Comparison of ENCODE assay signal across 21 cellular contexts in the genomic region with DNA sequence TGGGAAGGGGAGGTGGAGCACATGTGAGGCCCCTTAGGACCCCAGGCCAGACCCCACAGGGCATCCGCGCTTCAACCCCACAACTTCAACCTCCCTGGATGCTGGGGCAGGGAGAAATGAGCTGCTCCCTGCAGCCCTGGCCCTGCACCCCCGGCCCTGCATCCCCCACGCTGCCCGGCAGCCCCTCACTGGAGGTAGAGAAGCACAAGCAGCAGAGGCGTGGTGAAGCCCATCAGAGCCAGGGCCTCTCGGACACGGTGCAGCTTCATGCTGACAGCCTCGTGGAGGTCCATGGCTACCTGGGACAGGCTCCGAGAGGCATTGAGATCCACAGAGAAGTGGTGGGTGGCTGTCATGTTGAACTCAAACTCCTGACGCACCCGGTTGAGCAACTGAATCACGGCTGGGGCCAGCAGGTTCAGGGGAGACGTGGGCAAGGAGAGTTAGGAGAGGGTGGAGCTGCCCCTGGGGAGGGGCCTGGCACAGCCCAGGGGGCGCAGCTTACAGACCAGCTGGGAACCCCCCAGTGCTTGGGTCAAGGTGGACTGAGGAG. TPM values are rescaled to one million over a fixed set of nuclear protein-coding genes. Genes with fewer than 3 reads are reported as not detected.
A peak's percentile ranks its signal among the peaks of the same experiment; 100 is the strongest.
DNase-seq lines count a peak whose midpoint lies in the region; ATAC-seq and TF ChIP-seq lines count a peak whose summit lies in the region.
"Had no signal": no experiment of that assay in that cellular context is flagged by ENCODE, and none has a peak within 500 bp of the region (broad histone marks: within the 10 kb centered on the region; RNA-seq: fewer than 3 reads in every experiment).

No MANE protein-coding gene starts in this region.

- H3K36me3 ChIP-seq in gastroesophageal sphincter (no peaks in the 10 kb centered on the region), mesenchymal stem cell (ENCODE audit: control insufficient read depth in 1 of 2, insufficient read depth in 2 of 2, low read depth in 1 of 2, low read length in 2 of 2) (no peaks in the 10 kb centered on the region)
- H3K36me3 ChIP-seq: BLaER1, HAP-1 had no signal

- no peak overlapping the region for H3K27ac ChIP-seq in gastroesophageal sphincter
- no peak overlapping the region for H3K27ac ChIP-seq in mesenchymal stem cell (ENCODE audit: low read length, poor library complexity, severe bottlenecking)
- H3K27ac ChIP-seq: 22Rv1, BLaER1, C4-2B had no signal

- no peak overlapping the region for H3K23ac ChIP-seq in mesenchymal stem cell (ENCODE audit: low read length in 2 of 2)

- no peak overlapping the region for H2BK120ac ChIP-seq in mesenchymal stem cell (ENCODE audit: low read depth, low read length)

- no peak overlapping the region for H3K27ac Mint-ChIP-seq in activated CD8-positive, alpha-beta memory T cell treated with anti-CD3 and anti-CD28 coated beads, Interleukin-2, amount 10 ng/mL, durations not matched to agents 7 days and 5 days
- H3K27ac Mint-ChIP-seq: B cell; CD8-positive, alpha-beta T cell had no signal

- no peaks in the 10 kb centered on the region for H3K36me3 Mint-ChIP-seq in activated CD8-positive, alpha-beta memory T cell treated with anti-CD3 and anti-CD28 coated beads, Interleukin-2, amount 10 ng/mL, durations not matched to agents 7 days and 5 days
- H3K36me3 Mint-ChIP-seq: CD4-positive, CD25-positive, alpha-beta regulatory T cell; CD8-positive, alpha-beta T cell had no signal

- H3K27me3 Mint-ChIP-seq in activated CD8-positive, alpha-beta memory T cell treated with anti-CD3 and anti-CD28 coated beads, Interleukin-2, amount 10 ng/mL, durations not matched to agents 7 days and 5 days, result peaks cover 11% of the 10 kb centered on the region

- H3K4me3 ChIP-seq in gastroesophageal sphincter, result no peak overlapping the region
- H3K4me3 ChIP-seq in mesenchymal stem cell (ENCODE audit: insufficient read depth in 1 of 2, low read depth in 1 of 2, low read length in 2 of 2), result peak overlapping the region in 1 of 2 experiments; percentile 29
- H3K4me3 ChIP-seq: BLaER1, HAP-1 had no signal

- TF ChIP-seq CTCF in gastroesophageal sphincter (IDR thresholded peaks at IDR 0.05) (no peak), GM20000 (IDR thresholded peaks at IDR 0.05; ENCODE audit: extremely low read depth, missing control alignments) (no peak)

- H2BK5ac ChIP-seq in mesenchymal stem cell (ENCODE audit: low read depth, low read length, poor library complexity, severe bottlenecking), result no peak overlapping the region

- CTCF ChIA-PET in activated CD8-positive, alpha-beta memory T cell treated with anti-CD3 and anti-CD28 coated beads, Interleukin-2, amount 10 ng/mL, durations not matched to agents 7 days and 5 days (lab: Charles Lee), result interaction anchor here (1.6 to 3.8 kb wide), 2 partner anchors 13 to 14 kb away, joined by 6 to 12 read pairs; no protein-coding TSS in a partner anchor

- H3K27me3 ChIP-seq in gastroesophageal sphincter (no peaks in the 10 kb centered on the region), mesenchymal stem cell (ENCODE audit: control insufficient read depth in 1 of 2, insufficient read depth in 1 of 2, low read length in 2 of 2) (peaks cover 0 to 25% of the 10 kb centered on the region in 2 experiments)
- H3K27me3 ChIP-seq: BLaER1 had no signal

- H4K8ac ChIP-seq in mesenchymal stem cell (ENCODE audit: low read length), result no peak overlapping the region

- no peaks in the 10 kb centered on the region for H3K4me1 Mint-ChIP-seq in activated CD8-positive, alpha-beta memory T cell treated with anti-CD3 and anti-CD28 coated beads, Interleukin-2, amount 10 ng/mL, durations not matched to agents 7 days and 5 days
- H3K4me1 Mint-ChIP-seq: B cell; CD4-positive, CD25-positive, alpha-beta regulatory T cell had no signal

- no peak overlapping the region for H3K18ac ChIP-seq in mesenchymal stem cell (ENCODE audit: low read depth in 1 of 2, low read length in 2 of 2)

- no peak overlapping the region for H3K9ac ChIP-seq in mesenchymal stem cell (ENCODE audit: low read length)
- H3K9ac ChIP-seq: BLaER1 had no signal

- H3K9me3 ChIP-seq in gastroesophageal sphincter (no peaks in the 10 kb centered on the region), mesenchymal stem cell (ENCODE audit: control insufficient read depth, low read length) (no peaks in the 10 kb centered on the region)
- H3K9me3 ChIP-seq: BLaER1, HAP-1 had no signal

- no peaks in the 10 kb centered on the region for H3K4me1 ChIP-seq in gastroesophageal sphincter
- H3K4me1 ChIP-seq in mesenchymal stem cell (ENCODE audit: control insufficient read depth, insufficient read depth, low read depth, low read length), result peaks cover 6% of the 10 kb centered on the region
- H3K4me1 ChIP-seq: BLaER1, HAP-1 had no signal

- H2BK15ac ChIP-seq in mesenchymal stem cell (ENCODE audit: low read depth, poor library complexity, severe bottlenecking), result no peak overlapping the region

- peak overlapping the region; percentile 60 for H4K91ac ChIP-seq in mesenchymal stem cell (ENCODE audit: low read length)

- no peak overlapping the region for H2BK12ac ChIP-seq in mesenchymal stem cell (ENCODE audit: low read length in 2 of 2)

- WGBS in gastroesophageal sphincter (ENCODE audit: low coverage in 1 of 2), 2 donors, result no CpG with 5 or more reads among the region's 15 CpGs
- WGBS in mesenchymal stem cell, result 81% methylated on average over 15 of the region's 15 CpGs

- TF ChIP-seq EP300 in gastroesophageal sphincter (IDR thresholded peaks at IDR 0.05), result no peak

- no peak overlapping the region for H2AK5ac ChIP-seq in mesenchymal stem cell (ENCODE audit: low read length, severe bottlenecking)

- no peaks in the 10 kb centered on the region for H3K79me1 ChIP-seq in mesenchymal stem cell (replicated peaks; ENCODE audit: low read length, poor library complexity, severe bottlenecking)

- no peak overlapping the region for H3K4ac ChIP-seq in mesenchymal stem cell (ENCODE audit: low read depth in 1 of 2, low read length in 2 of 2)

- no peak overlapping the region for H3K4me2 ChIP-seq in mesenchymal stem cell (ENCODE audit: low read length, poor library complexity, severe bottlenecking)
- H3K4me2 ChIP-seq: BLaER1 had no signal

- no peak for TF ChIP-seq POLR2A in gastroesophageal sphincter (IDR thresholded peaks at IDR 0.05)

- no peaks in the 10 kb centered on the region for H3K9me3 Mint-ChIP-seq in activated CD8-positive, alpha-beta memory T cell treated with anti-CD3 and anti-CD28 coated beads, Interleukin-2, amount 10 ng/mL, durations not matched to agents 7 days and 5 days (ENCODE audit: low read depth)
- H3K9me3 Mint-ChIP-seq: CD8-positive, alpha-beta T cell had no signal

- H2AFZ ChIP-seq in mesenchymal stem cell (ENCODE audit: low read depth, low read length), result no peak overlapping the region

- peak; percentile 22 for ATAC-seq in activated CD8-positive, alpha-beta memory T cell treated with anti-CD3 and anti-CD28 coated beads, Interleukin-2, amount 10 ng/mL, durations not matched to agents 7 days and 5 days
- ATAC-seq in gastroesophageal sphincter, result peak; percentile 26
- ATAC-seq: CD8-positive, alpha-beta T cell had no signal

- DNase-seq in activated CD8-positive, alpha-beta memory T cell treated with anti-CD3 and anti-CD28 coated beads, Interleukin-2, amount 10 ng/mL, durations not matched to agents 7 days and 5 days, result no peak
- DNase-seq in activated CD8-positive, alpha-beta memory T cell treated with anti-CD3 and anti-CD28 coated beads, Interleukin-2, amount 50 U/mL, for 48 hours, result no peak
- no peak for DNase-seq in mesenchymal stem cell
- DNase-seq in hippocampal formation (lab: John Stamatoyannopoulos, UW), result no peak
- no peak for DNase-seq in GM20000 (ENCODE audit: low spot score)
- no peak for DNase-seq in NCI-H2029 treated with DMSO at 0.1 percent for 48 hours (lab: John Stamatoyannopoulos, UW)
- DNase-seq: CD4-positive, CD25-positive, alpha-beta regulatory T cell; CD8-positive, alpha-beta T cell; DMS53; DMS79 treated with DMSO at 0.1 percent for 48 hours; GF-D8; GOT3 had no signal

- no peak overlapping the region for H3K4me3 Mint-ChIP-seq in activated CD8-positive, alpha-beta memory T cell treated with anti-CD3 and anti-CD28 coated beads, Interleukin-2, amount 10 ng/mL, durations not matched to agents 7 days and 5 days
- H3K4me3 Mint-ChIP-seq: B cell; CD4-positive, CD25-positive, alpha-beta regulatory T cell; CD8-positive, alpha-beta T cell had no signal

- no peak overlapping the region for H3K14ac ChIP-seq in mesenchymal stem cell (ENCODE audit: low read length in 2 of 2)

RNA-seq across cellular contexts. Expression of a gene that starts 3.3 kb away (rescaled TPM):
- total RNA-seq in activated CD8-positive, alpha-beta memory T cell treated with anti-CD3 and anti-CD28 coated beads, Interleukin-2, amount 10 ng/mL, durations not matched to agents 7 days and 5 days, result under 1 TPM; 0.09 to 0.29 TPM
- under 1 TPM in 2 of 4 donors, not detected in 2; 0.35 to 0.54 TPM for total RNA-seq in gastroesophageal sphincter
- polyA plus RNA-seq in mesenchymal stem cell (2013, experiment 1 of 2), result 0.07 TPM
- polyA plus RNA-seq in mesenchymal stem cell (2013, experiment 2 of 2), result 0.08 TPM
- total RNA-seq: Daoy had no signal
- polyA plus RNA-seq: CD4-positive, CD25-positive, alpha-beta regulatory T cell had no signal

RNA-seq across cellular contexts. Expression of a gene that starts 3.3 kb away (rescaled TPM):
- not detected for total RNA-seq in activated CD8-positive, alpha-beta memory T cell treated with anti-CD3 and anti-CD28 coated beads, Interleukin-2, amount 10 ng/mL, durations not matched to agents 7 days and 5 days
- total RNA-seq in gastroesophageal sphincter, result not detected
- polyA plus RNA-seq in mesenchymal stem cell (2013, experiment 1 of 2), result not detected
- not detected for polyA plus RNA-seq in mesenchymal stem cell (2013, experiment 2 of 2)
- total RNA-seq: B cell, Daoy, G401 had no signal
- polyA plus RNA-seq: AG04450; CD4-positive, CD25-positive, alpha-beta regulatory T cell had no signal

RNA-seq across cellular contexts. Expression of a gene that starts 20.8 kb away (rescaled TPM):
- total RNA-seq in activated CD8-positive, alpha-beta memory T cell treated with anti-CD3 and anti-CD28 coated beads, Interleukin-2, amount 10 ng/mL, durations not matched to agents 7 days and 5 days, result 10 to 100 TPM; 41.7 to 47.5 TPM
- total RNA-seq in gastroesophageal sphincter, result 100 to 1,000 TPM in 2 of 4 donors, 10 to 100 TPM in 2; 65.4 to 115 (median 100.0) TPM
- 32.8 TPM for polyA plus RNA-seq in mesenchymal stem cell (2013, experiment 1 of 2)
- polyA plus RNA-seq in mesenchymal stem cell (2013, experiment 2 of 2), result 32.9 TPM

RNA-seq across cellular contexts. Expression of a gene that starts 27.7 kb away (rescaled TPM):
- 10 to 100 TPM; 58.1 to 74.8 TPM for total RNA-seq in activated CD8-positive, alpha-beta memory T cell treated with anti-CD3 and anti-CD28 coated beads, Interleukin-2, amount 10 ng/mL, durations not matched to agents 7 days and 5 days
- total RNA-seq in gastroesophageal sphincter, result 10 to 100 TPM; 45.5 to 63.4 (median 49.5) TPM
- polyA plus RNA-seq in mesenchymal stem cell (2013, experiment 1 of 2), result 18.3 TPM
- 18.3 TPM for polyA plus RNA-seq in mesenchymal stem cell (2013, experiment 2 of 2)

RNA-seq across cellular contexts. Expression of a gene that starts 33.2 kb away (rescaled TPM):
- 1 to 10 TPM; 3.8 to 5.3 TPM for total RNA-seq in activated CD8-positive, alpha-beta memory T cell treated with anti-CD3 and anti-CD28 coated beads, Interleukin-2, amount 10 ng/mL, durations not matched to agents 7 days and 5 days
- 1 to 10 TPM in 3 of 4 donors, under 1 TPM in 1; 0.81 to 5.8 (median 2.3) TPM for total RNA-seq in gastroesophageal sphincter
- polyA plus RNA-seq in mesenchymal stem cell (2013, experiment 1 of 2), result 14.2 TPM
- polyA plus RNA-seq in mesenchymal stem cell (2013, experiment 2 of 2), result 14.3 TPM
